In genomic region chr1:167854184-167854583, GRCh38 we compare ENCODE assay signal across 22 cellular contexts. TPM values are rescaled to one million over a fixed set of nuclear protein-coding genes. Genes with fewer than 3 reads are reported as not detected.
"Had no signal": no experiment of that assay in that cellular context is flagged by ENCODE, and none has a peak within 500 bp of the region (broad histone marks: within the 10 kb centered on the region; RNA-seq: fewer than 3 reads in every experiment).

No MANE protein-coding gene starts in this region.

- H3K9me3 ChIP-seq: esophagus squamous epithelium, gastroesophageal sphincter, mucosa of descending colon, neutrophil, spleen, tibial artery, upper lobe of right lung, vagina had no signal

- H3K9me3 Mint-ChIP-seq: effector memory CD8-positive, alpha-beta T cell; naive thymus-derived CD8-positive, alpha-beta T cell; stimulated activated memory B cell treated with anti-CD40 and anti-IgM and Interleukin-4, amounts not matched to agents 10 μg/mL and 1 μg/mL and 100 μg/mL, for 72 hours; stimulated activated naive CD8-positive, alpha-beta T cell treated with anti-CD3 and anti-CD28 coated beads, Interleukin-15, Interleukin-2, amounts not matched to agents 100 ng/mL and 50 ng/mL, for 24 hours had no signal

- H3K4me1 Mint-ChIP-seq: naive thymus-derived CD8-positive, alpha-beta T cell; stimulated activated memory B cell treated with anti-CD40 and anti-IgM and Interleukin-4, amounts not matched to agents 10 μg/mL and 1 μg/mL and 100 μg/mL, for 72 hours had no signal

- H3K4me1 ChIP-seq: esophagus squamous epithelium, gastroesophageal sphincter, spleen, tibial artery, upper lobe of right lung, vagina had no signal

- H3K27me3 Mint-ChIP-seq: stimulated activated naive CD8-positive, alpha-beta T cell treated with anti-CD3 and anti-CD28 coated beads, Interleukin-15, Interleukin-2, amounts not matched to agents 100 ng/mL and 50 ng/mL, for 24 hours had no signal

- ATAC-seq: effector memory CD8-positive, alpha-beta T cell; gastroesophageal sphincter; mucosa of descending colon; naive thymus-derived CD8-positive, alpha-beta T cell; sciatic nerve; stimulated activated memory B cell treated with anti-CD40 and anti-IgM and Interleukin-4, amounts not matched to agents 10 μg/mL and 1 μg/mL and 100 μg/mL, for 72 hours; upper lobe of right lung had no signal

- H3K27ac ChIP-seq: esophagus squamous epithelium, gastroesophageal sphincter, hepatocyte, neutrophil, spleen, tibial artery, upper lobe of right lung, vagina had no signal

- H3K27me3 ChIP-seq: esophagus squamous epithelium, gastroesophageal sphincter, hepatocyte, neutrophil, spleen, tibial artery, upper lobe of right lung, vagina had no signal

- H3K4me3 Mint-ChIP-seq: effector memory CD8-positive, alpha-beta T cell; naive thymus-derived CD8-positive, alpha-beta T cell; stimulated activated memory B cell treated with anti-CD40 and anti-IgM and Interleukin-4, amounts not matched to agents 10 μg/mL and 1 μg/mL and 100 μg/mL, for 72 hours; stimulated activated naive CD8-positive, alpha-beta T cell treated with anti-CD3 and anti-CD28 coated beads, Interleukin-15, Interleukin-2, amounts not matched to agents 100 ng/mL and 50 ng/mL, for 24 hours had no signal

- H3K79me2 ChIP-seq: hepatocyte had no signal

- H3K27ac Mint-ChIP-seq: effector memory CD8-positive, alpha-beta T cell; naive thymus-derived CD8-positive, alpha-beta T cell; stimulated activated memory B cell treated with anti-CD40 and anti-IgM and Interleukin-4, amounts not matched to agents 10 μg/mL and 1 μg/mL and 100 μg/mL, for 72 hours; stimulated activated naive CD8-positive, alpha-beta T cell treated with anti-CD3 and anti-CD28 coated beads, Interleukin-15, Interleukin-2, amounts not matched to agents 100 ng/mL and 50 ng/mL, for 24 hours had no signal

- H3K36me3 ChIP-seq: esophagus squamous epithelium, gastroesophageal sphincter, neutrophil, spleen, tibial artery, upper lobe of right lung, vagina had no signal

- H2AFZ ChIP-seq: hepatocyte had no signal

- H3K36me3 Mint-ChIP-seq: naive thymus-derived CD8-positive, alpha-beta T cell; stimulated activated memory B cell treated with anti-CD40 and anti-IgM and Interleukin-4, amounts not matched to agents 10 μg/mL and 1 μg/mL and 100 μg/mL, for 72 hours had no signal

- H3K4me3 ChIP-seq: esophagus squamous epithelium, gastroesophageal sphincter, hepatocyte, mucosa of descending colon, spleen, tibial artery, upper lobe of right lung, vagina had no signal

- DNase-seq: effector memory CD8-positive, alpha-beta T cell; esophagus squamous epithelium; foreskin fibroblast; kidney glomerular epithelial cell; mammary epithelial cell; mucosa of descending colon; naive thymus-derived CD8-positive, alpha-beta T cell; spleen; stimulated activated CD4-positive, alpha-beta T cell treated with anti-CD3 and anti-CD28 coated beads, Interleukin-15, amount 100 ng/mL, for 24 hours; stimulated activated CD4-positive, alpha-beta T cell treated with anti-CD3 and anti-CD28 coated beads, Interleukin-1b, Interleukin-23, amount 100 ng/mL, for 48 hours; stimulated activated CD4-positive, alpha-beta T cell treated with anti-CD3 and anti-CD28 coated beads, Interleukin-4, amount 100 ng/mL, for 24 hours; tibial artery; upper lobe of right lung had no signal

- H3K4me2 ChIP-seq: hepatocyte had no signal

RNA-seq across cellular contexts. Expression of gene ADCY10, which starts 59.8 kb away (rescaled TPM):
- total RNA-seq: epithelial cell of proximal tubule, esophagus squamous epithelium, pulmonary artery endothelial cell, vagina had no signal
- polyA plus RNA-seq: naive thymus-derived CD8-positive, alpha-beta T cell had no signal
